8 cellular contexts compared by ENCODE assay signal in the genomic region with DNA sequence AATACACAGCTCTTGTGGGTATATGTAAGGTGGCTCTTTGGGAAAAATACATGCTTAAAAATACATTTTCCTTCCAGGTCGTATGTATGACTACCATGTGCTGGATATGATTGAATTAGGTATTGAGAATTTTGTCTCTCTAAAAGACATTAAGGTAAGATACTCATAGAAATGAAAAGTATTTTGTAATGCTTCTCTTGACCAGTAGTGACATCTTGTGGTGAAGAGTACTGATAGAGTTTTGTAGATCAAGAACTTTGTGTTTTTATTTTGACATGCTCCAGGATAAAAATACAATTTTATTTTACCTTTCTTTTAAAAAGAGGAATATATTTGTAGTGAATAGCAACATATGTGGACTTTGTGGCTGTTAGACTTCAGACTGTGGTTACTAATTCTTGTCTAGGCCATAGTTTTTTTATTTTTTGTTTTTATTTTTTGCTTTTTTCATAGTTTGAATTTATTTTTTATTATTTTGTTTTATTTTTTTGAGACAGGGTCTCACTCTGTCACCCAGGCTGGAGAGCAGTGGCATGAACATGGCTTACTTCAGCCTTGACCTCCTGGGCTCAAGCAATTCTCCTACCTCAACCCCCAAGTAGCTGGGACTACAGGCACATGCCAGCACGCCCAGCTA. TPM values are rescaled to one million over a fixed set of nuclear protein-coding genes. Genes with fewer than 3 reads are reported as not detected.
DNase-seq lines count a peak whose midpoint lies in the region; ATAC-seq and TF ChIP-seq lines count a peak whose summit lies in the region.

No MANE protein-coding gene starts in this region.

- no peaks in the 10 kb centered on the region for H3K9me3 Mint-ChIP-seq in activated naive CD4-positive, alpha-beta T cell treated with anti-CD3 and anti-CD28 coated beads for 36 hours

- no peak overlapping the region for H3K4me3 Mint-ChIP-seq in activated naive CD4-positive, alpha-beta T cell treated with anti-CD3 and anti-CD28 coated beads for 36 hours

- TF ChIP-seq CTCF in DOHH2 (IDR thresholded peaks at IDR 0.05; ENCODE audit: low read depth, low read length, poor library complexity, severe bottlenecking) (peak; percentile 38), neural cell (IDR thresholded peaks at IDR 0.05; ENCODE audit: poor library complexity, severe bottlenecking) (peak; percentile 63)

- H3K36me3 ChIP-seq in DOHH2 (ENCODE audit: control insufficient read depth, low read length) (peaks cover 83% of the 10 kb centered on the region), neural cell (ENCODE audit: insufficient read depth, low read length) (no peaks in the 10 kb centered on the region)

- H3F3A ChIP-seq in DOHH2 (ENCODE audit: control insufficient read depth, insufficient read depth), result 0 out of 2 replicates have a peak, but pooled peaks cover 2% of the 10 kb centered on the region
- H3F3A ChIP-seq in neural cell (ENCODE audit: insufficient read depth, low read length, poor library complexity, severe bottlenecking), result no peaks in the 10 kb centered on the region

- no peak for ATAC-seq in HG02571 (IDR thresholded peaks at IDR 0.05; ENCODE audit: unreplicated experiment)
- ATAC-seq in HG03521 (IDR thresholded peaks at IDR 0.05; ENCODE audit: unreplicated experiment), result no peak

- H3K4me1 ChIP-seq in DOHH2 (ENCODE audit: control insufficient read depth, low read length), result no peaks in the 10 kb centered on the region

- intact Hi-C loops in activated naive CD4-positive, alpha-beta T cell treated with anti-CD3 and anti-CD28 coated beads for 36 hours (cut with micrococcal nuclease), result loop anchor here (1.0 to 5.0 kb wide), 2 partner anchors 317 to 472 kb away; no protein-coding TSS in a partner anchor

- H3K27ac Mint-ChIP-seq in activated naive CD4-positive, alpha-beta T cell treated with anti-CD3 and anti-CD28 coated beads for 36 hours, result no peak overlapping the region

- H3K9me3 ChIP-seq in DOHH2 (ENCODE audit: control insufficient read depth, insufficient read depth, low read length), result no peaks in the 10 kb centered on the region
- no peaks in the 10 kb centered on the region for H3K9me3 ChIP-seq in neural cell (ENCODE audit: low read length)

- no peak overlapping the region for H3K27ac ChIP-seq in DOHH2 (ENCODE audit: low read depth, low read length)
- no peak overlapping the region for H3K27ac ChIP-seq in neural cell (ENCODE audit: low read length)

- H3K27me3 ChIP-seq in DOHH2 (ENCODE audit: control insufficient read depth, low read length), result no peaks in the 10 kb centered on the region
- H3K27me3 ChIP-seq in neural cell (ENCODE audit: insufficient read depth, low read depth, low read length), result no peaks in the 10 kb centered on the region

- H2AFZ ChIP-seq in neural cell (ENCODE audit: low read depth, low read length), result no peak overlapping the region

- peak; percentile 71 for TF ChIP-seq RAD21 in neural cell (conservative IDR thresholded peaks at IDR 0.05)

- no peak overlapping the region for H3K9ac ChIP-seq in neural cell (ENCODE audit: low read length)

- no peaks in the 10 kb centered on the region for H3K27me3 Mint-ChIP-seq in activated naive CD4-positive, alpha-beta T cell treated with anti-CD3 and anti-CD28 coated beads for 36 hours (ENCODE audit: low read depth)

- DNase-seq in NAMALWA (ENCODE audit: low spot score) (peak; percentile 62), dedifferentiated amniotic fluid mesenchymal stem cell (ENCODE audit: extremely low spot score) (peak; percentile 26), COLO829 (ENCODE audit: low spot score) (no peak)
- no peak for DNase-seq in activated naive CD4-positive, alpha-beta T cell treated with anti-CD3 and anti-CD28 coated beads for 36 hours

- H3K4me2 ChIP-seq in DOHH2 (ENCODE audit: low read length), result no peak overlapping the region
- no peak overlapping the region for H3K4me2 ChIP-seq in neural cell (ENCODE audit: low read length)

- TF ChIP-seq EP300 in neural cell (conservative IDR thresholded peaks at IDR 0.05; ENCODE audit: poor library complexity, severe bottlenecking), result no peak

- CTCF ChIA-PET in activated naive CD4-positive, alpha-beta T cell treated with anti-CD3 and anti-CD28 coated beads for 36 hours (lab: Charles Lee), result interaction anchor here (0.7 to 1.5 kb wide), 5 partner anchors 11 to 473 kb away, joined by 3 to 9 read pairs (median 3); no protein-coding TSS in a partner anchor

- H3K9me2 ChIP-seq in DOHH2 (replicated peaks; ENCODE audit: control insufficient read depth, low read length) (no peaks in the 10 kb centered on the region), neural cell (ENCODE audit: insufficient read depth, low read length) (no peaks in the 10 kb centered on the region)

- H3K4me1 Mint-ChIP-seq in activated naive CD4-positive, alpha-beta T cell treated with anti-CD3 and anti-CD28 coated beads for 36 hours (ENCODE audit: low read depth), result peaks cover 2% of the 10 kb centered on the region

- peaks cover 44% of the 10 kb centered on the region for H3K36me3 Mint-ChIP-seq in activated naive CD4-positive, alpha-beta T cell treated with anti-CD3 and anti-CD28 coated beads for 36 hours (ENCODE audit: low read depth)

- H4K20me1 ChIP-seq in DOHH2 (ENCODE audit: control insufficient read depth, insufficient read depth, low read depth, low read length) (0 out of 2 replicates have a peak, but pooled peaks cover 4% of the 10 kb centered on the region), neural cell (ENCODE audit: insufficient read depth) (no peaks in the 10 kb centered on the region)

- H3K4me3 ChIP-seq in DOHH2 (ENCODE audit: low read length), result no peak overlapping the region
- no peak overlapping the region for H3K4me3 ChIP-seq in neural cell (ENCODE audit: low read length)

- H3K79me2 ChIP-seq in DOHH2 (ENCODE audit: control insufficient read depth, low read length) (peaks cover 23% of the 10 kb centered on the region), neural cell (replicated peaks; ENCODE audit: insufficient read depth, low read length) (no peaks in the 10 kb centered on the region)

TF ChIP-seq in neural cell, 6 proteins besides CTCF, POLR2A, EP300 and RAD21:
- TF ChIP-seq SMC3 (conservative IDR thresholded peaks at IDR 0.05; ENCODE audit: poor library complexity), result peak; percentile 69
- TF ChIP-seq, protein P1, sequence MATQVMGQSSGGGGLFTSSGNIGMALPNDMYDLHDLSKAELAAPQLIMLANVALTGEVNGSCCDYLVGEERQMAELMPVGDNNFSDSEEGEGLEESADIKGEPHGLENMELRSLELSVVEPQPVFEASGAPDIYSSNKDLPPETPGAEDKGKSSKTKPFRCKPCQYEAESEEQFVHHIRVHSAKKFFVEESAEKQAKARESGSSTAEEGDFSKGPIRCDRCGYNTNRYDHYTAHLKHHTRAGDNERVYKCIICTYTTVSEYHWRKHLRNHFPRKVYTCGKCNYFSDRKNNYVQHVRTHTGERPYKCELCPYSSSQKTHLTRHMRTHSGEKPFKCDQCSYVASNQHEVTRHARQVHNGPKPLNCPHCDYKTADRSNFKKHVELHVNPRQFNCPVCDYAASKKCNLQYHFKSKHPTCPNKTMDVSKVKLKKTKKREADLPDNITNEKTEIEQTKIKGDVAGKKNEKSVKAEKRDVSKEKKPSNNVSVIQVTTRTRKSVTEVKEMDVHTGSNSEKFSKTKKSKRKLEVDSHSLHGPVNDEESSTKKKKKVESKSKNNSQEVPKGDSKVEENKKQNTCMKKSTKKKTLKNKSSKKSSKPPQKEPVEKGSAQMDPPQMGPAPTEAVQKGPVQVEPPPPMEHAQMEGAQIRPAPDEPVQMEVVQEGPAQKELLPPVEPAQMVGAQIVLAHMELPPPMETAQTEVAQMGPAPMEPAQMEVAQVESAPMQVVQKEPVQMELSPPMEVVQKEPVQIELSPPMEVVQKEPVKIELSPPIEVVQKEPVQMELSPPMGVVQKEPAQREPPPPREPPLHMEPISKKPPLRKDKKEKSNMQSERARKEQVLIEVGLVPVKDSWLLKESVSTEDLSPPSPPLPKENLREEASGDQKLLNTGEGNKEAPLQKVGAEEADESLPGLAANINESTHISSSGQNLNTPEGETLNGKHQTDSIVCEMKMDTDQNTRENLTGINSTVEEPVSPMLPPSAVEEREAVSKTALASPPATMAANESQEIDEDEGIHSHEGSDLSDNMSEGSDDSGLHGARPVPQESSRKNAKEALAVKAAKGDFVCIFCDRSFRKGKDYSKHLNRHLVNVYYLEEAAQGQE (IDR thresholded peaks at IDR 0.05; ENCODE audit: borderline replicate concordance), result no peak
- no peak for TF ChIP-seq MXI1 (conservative IDR thresholded peaks at IDR 0.05; ENCODE audit: poor library complexity, severe bottlenecking)
TF ChIP-seq in neural cell: peak in this region for 1.

RNA-seq across cellular contexts. Expression of a gene that starts 17.9 kb away (rescaled TPM):
- polyA plus RNA-seq in neural cell, result 16.1 TPM in 2 replicates
- 14.9 and 17.7 TPM in 2 replicates for polyA minus RNA-seq in neural cell
- total RNA-seq in activated naive CD4-positive, alpha-beta T cell treated with anti-CD3 and anti-CD28 coated beads for 36 hours, result 10 to 100 TPM; 43.5 to 45.8 TPM

RNA-seq across cellular contexts. Expression of a gene that starts 41.2 kb away (rescaled TPM):
- polyA plus RNA-seq in neural cell, result 77.8 and 96.2 TPM in 2 replicates
- polyA minus RNA-seq in neural cell, result 44.1 and 55.3 TPM in 2 replicates
- total RNA-seq in activated naive CD4-positive, alpha-beta T cell treated with anti-CD3 and anti-CD28 coated beads for 36 hours, result 10 to 100 TPM; 81.6 to 84.7 TPM

Comparison
In these comparisons a context has a peak if more than half of its experiments do, and no peak if none do; other contexts are left out.
1. DNase-seq: peak in NAMALWA (single experiment) and dedifferentiated amniotic fluid mesenchymal stem cell (single experiment); none in COLO829 (single experiment) and activated naive CD4-positive, alpha-beta T cell treated with anti-CD3 and anti-CD28 coated beads for 36 hours (single experiment).